Comparison of ENCODE assay signal across 10 cellular contexts in the genomic region with DNA sequence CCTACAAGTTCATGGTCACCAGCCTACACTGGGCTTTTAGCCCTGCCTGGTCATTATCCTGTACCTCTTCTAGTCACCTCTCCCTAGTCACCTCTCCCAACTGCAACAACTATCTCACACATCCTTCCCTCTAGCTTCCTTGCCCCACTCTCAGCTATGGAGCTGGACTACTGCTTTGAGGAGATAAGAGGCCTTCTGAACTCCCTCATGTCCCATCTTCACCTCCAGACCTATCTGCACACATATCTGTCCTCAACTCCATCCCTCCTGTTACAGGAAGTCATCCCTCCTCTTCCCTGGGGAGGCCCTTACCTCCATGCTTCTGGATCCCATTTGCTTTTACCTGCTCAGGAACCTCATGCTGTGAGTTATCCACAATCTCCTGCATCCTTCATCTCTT. TPM values are rescaled to one million over a fixed set of nuclear protein-coding genes. Genes with fewer than 3 reads are reported as not detected.
"Had no signal": no experiment of that assay in that cellular context is flagged by ENCODE, and none has a peak within 500 bp of the region (broad histone marks: within the 10 kb centered on the region; RNA-seq: fewer than 3 reads in every experiment).

No MANE protein-coding gene starts in this region.

- H3K9ac ChIP-seq: KMS-11 had no signal

- H3K27ac ChIP-seq: HL-60, KMS-11 had no signal

- DNase-seq: IMR-90, KBM-7, KG1 had no signal

- H3K4me2 ChIP-seq: KMS-11 had no signal

- FAIRE-seq: HepG2, HTR-8/SVneo had no signal

RNA-seq across cellular contexts. Expression of gene CNTFR, which starts 16.7 kb away (rescaled TPM):
- total RNA-seq: HepG2, HT-29, HT1080, IMR-90 had no signal
- polyA plus RNA-seq: HepG2, IgD-negative memory B cell, IMR-90 had no signal

RNA-seq across cellular contexts. Expression of gene ARID3C, which starts 22.7 kb away (rescaled TPM):
- total RNA-seq: HepG2, HT-29, HT1080, IMR-90 had no signal
- polyA plus RNA-seq: HepG2, IgD-negative memory B cell had no signal
